27 cellular contexts compared by ENCODE assay signal in the genomic region with DNA sequence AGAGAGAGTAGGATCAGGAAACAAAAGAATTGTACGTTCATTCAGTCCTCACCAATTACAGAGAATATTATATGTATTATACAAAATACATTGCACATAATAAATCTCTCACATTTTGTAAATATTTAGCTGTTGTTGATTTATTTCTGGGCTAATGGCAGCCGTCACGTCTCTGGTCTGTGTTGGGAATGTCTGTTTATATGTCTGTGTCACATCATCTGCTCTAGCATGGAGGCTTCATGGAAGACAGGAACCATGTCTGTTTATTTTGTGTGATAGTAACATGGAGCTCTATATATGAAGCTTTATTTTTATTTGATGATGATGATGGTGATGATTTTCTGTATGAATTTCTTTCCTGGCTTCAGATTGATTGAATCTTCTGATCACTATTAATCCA.
DNase-seq lines count a peak whose midpoint lies in the region; ATAC-seq, FAIRE-seq and TF ChIP-seq lines count a peak whose summit lies in the region.
"Had no signal": no experiment of that assay in that cellular context is flagged by ENCODE, and none has a peak within 500 bp of the region (broad histone marks: within the 10 kb centered on the region; RNA-seq: fewer than 3 reads in every experiment).

No MANE protein-coding gene starts in this region.

- H3K9ac ChIP-seq in rectal smooth muscle tissue (ENCODE audit: low read length) = no peak overlapping the region
- H3K9ac ChIP-seq in stomach smooth muscle (ENCODE audit: low read length in 2 of 2) = no peak overlapping the region
- H3K9ac ChIP-seq: BLaER1 treated with 17β-estradiol and CSF1 and Interleukin-3, amounts not matched to agents 10 nM and 100 nM had no signal

- H3K4me1 ChIP-seq in mesodermal cell (ENCODE audit: control insufficient read depth, insufficient read depth, low read length, poor library complexity, severe bottlenecking) (no peaks in the 10 kb centered on the region), rectal smooth muscle tissue (ENCODE audit: control insufficient read depth, insufficient read depth, low read length) (no peaks in the 10 kb centered on the region), stomach smooth muscle (ENCODE audit: control insufficient read depth, insufficient read depth, low read length) (no peaks in the 10 kb centered on the region), prostate gland (replicated peaks) (no peaks in the 10 kb centered on the region)
- H3K4me1 ChIP-seq: BE2C, HAP-1 had no signal

- no peak for TF ChIP-seq CTCF in prostate gland (IDR thresholded peaks at IDR 0.05)

- ATAC-seq in HG03354 (IDR thresholded peaks at IDR 0.05; ENCODE audit: poor library complexity, severe bottlenecking, unreplicated experiment) = no peak
- ATAC-seq: A549, GM12878 had no signal

- no peaks in the 10 kb centered on the region for H3K36me3 ChIP-seq in mesodermal cell (ENCODE audit: control insufficient read depth, insufficient read depth, low read length)
- H3K36me3 ChIP-seq in rectal smooth muscle tissue (ENCODE audit: control insufficient read depth, insufficient read depth, low read length) = no peaks in the 10 kb centered on the region
- H3K36me3 ChIP-seq in stomach smooth muscle (ENCODE audit: control insufficient read depth in 2 of 2, insufficient read depth in 2 of 2, low read length in 2 of 2) = no peaks in the 10 kb centered on the region
- H3K36me3 ChIP-seq in prostate gland = no peaks in the 10 kb centered on the region
- H3K36me3 ChIP-seq: BE2C; BLaER1 treated with 17β-estradiol and CSF1 and Interleukin-3, amounts not matched to agents 10 nM and 100 nM; HAP-1 had no signal

- TF ChIP-seq POLR2A in prostate gland (IDR thresholded peaks at IDR 0.05) = no peak

- H3K27me3 ChIP-seq in rectal smooth muscle tissue (ENCODE audit: control insufficient read depth, insufficient read depth, low read length) = no peaks in the 10 kb centered on the region
- no peaks in the 10 kb centered on the region for H3K27me3 ChIP-seq in stomach smooth muscle (ENCODE audit: control insufficient read depth in 1 of 2, insufficient read depth in 2 of 2, low read length in 2 of 2)
- no peaks in the 10 kb centered on the region for H3K27me3 ChIP-seq in prostate gland (replicated peaks; ENCODE audit: insufficient read depth)
- H3K27me3 ChIP-seq: BE2C; BLaER1 treated with 17β-estradiol and CSF1 and Interleukin-3, amounts not matched to agents 10 nM and 100 nM had no signal

- DNase-seq in NCI-H1930 (lab: John Stamatoyannopoulos, UW) (no peak), prostate gland (ENCODE audit: low spot score) (no peak), epidermal melanocyte (ENCODE audit: insufficient read length, low spot score) (no peak)
- DNase-seq: 8988T; ACHN; AML-193; BE2C; CD4-positive, alpha-beta T cell; CD8-positive, alpha-beta memory T cell; DMS 273 treated with DMSO at 0.1 percent for 48 hours; DMS79; EL; GDM1; GOT3; HFFc6 had no signal

- 62% methylated on average over 2 of the region's 3 CpGs; no CpG with 5 or more reads in 1 of the 2 experiments for WGBS in mesodermal cell (ENCODE audit: insufficient coverage in 2 of 2), 2 experiments
- WGBS in prostate gland = 65% methylated on average over 3 of the region's 3 CpGs

- H3K27ac ChIP-seq in mesodermal cell (ENCODE audit: low read depth, low read length, severe bottlenecking) (peak overlapping the region; percentile 16), rectal smooth muscle tissue (ENCODE audit: low read depth, low read length) (peak overlapping the region; percentile 48), stomach smooth muscle (ENCODE audit: low read length) (peak overlapping the region; percentile 43), prostate gland (no peak overlapping the region)
- H3K27ac ChIP-seq: A549; BLaER1 treated with 17β-estradiol and CSF1 and Interleukin-3, amounts not matched to agents 10 nM and 100 nM had no signal

- no peaks in the 10 kb centered on the region for H3K9me3 ChIP-seq in mesodermal cell (ENCODE audit: control insufficient read depth, low read length)
- no peaks in the 10 kb centered on the region for H3K9me3 ChIP-seq in stomach smooth muscle (ENCODE audit: control insufficient read depth in 2 of 2, low read length in 2 of 2)
- H3K9me3 ChIP-seq in prostate gland = no peaks in the 10 kb centered on the region
- H3K9me3 ChIP-seq: A549; BE2C; BLaER1 treated with 17β-estradiol and CSF1 and Interleukin-3, amounts not matched to agents 10 nM and 100 nM; HAP-1 had no signal

- H3K4me3 ChIP-seq in mesodermal cell (ENCODE audit: extremely low read depth, insufficient read depth, low read length, poor library complexity, severe bottlenecking) (no peak overlapping the region), rectal smooth muscle tissue (ENCODE audit: low read length) (no peak overlapping the region), stomach smooth muscle (ENCODE audit: low read length in 2 of 2) (no peak overlapping the region), prostate gland (no peak overlapping the region)
- H3K4me3 ChIP-seq: A549; BLaER1 treated with 17β-estradiol and CSF1 and Interleukin-3, amounts not matched to agents 10 nM and 100 nM; GM12878; HAP-1 had no signal

- intact Hi-C loops in prostate gland (cut with DNase I) = no loop called here

- peak; percentile 92 for FAIRE-seq in TTC549 (lab: Jason Lieb, UNC)
- FAIRE-seq: A549, D721Med, GM12878, GM19239, H54 had no signal

Comparison
In these comparisons a context has a peak if more than half of its experiments do, and no peak if none do; other contexts are left out.
1. H3K27ac ChIP-seq: peak in mesodermal cell (single experiment), rectal smooth muscle tissue (single experiment) and stomach smooth muscle (single experiment); none in prostate gland (0 of 2).